ENCODE assay signal across 9 cellular contexts in genomic region chr14:54489731-54490447, GRCh38. TPM values are rescaled to one million over a fixed set of nuclear protein-coding genes. Genes with fewer than 3 reads are reported as not detected.
DNase-seq lines count a peak whose midpoint lies in the region; ATAC-seq, FAIRE-seq and TF ChIP-seq lines count a peak whose summit lies in the region.
"Had no signal": no experiment of that assay in that cellular context is flagged by ENCODE, and none has a peak within 500 bp of the region (broad histone marks: within the 10 kb centered on the region; RNA-seq: fewer than 3 reads in every experiment).

No MANE protein-coding gene starts in this region.

- H3K36me3 ChIP-seq in keratinocyte (ENCODE audit: control insufficient read depth in 2 of 2, extremely low read depth in 1 of 2, insufficient read depth in 2 of 2, low read length in 2 of 2) (no peaks in the 10 kb centered on the region), testis (ENCODE audit: low read depth, missing control alignments) (no peaks in the 10 kb centered on the region)

- TF ChIP-seq CTCF in keratinocyte (optimal IDR thresholded peaks at IDR 0.05 in 1 of 3, IDR thresholded peaks at IDR 0.05 in 1 of 3, conservative IDR thresholded peaks at IDR 0.05 in 1 of 3; ENCODE audit: extremely low read depth in 1 of 3, insufficient read depth in 2 of 3, low read length in 3 of 3) (no peak), testis (IDR thresholded peaks at IDR 0.05) (no peak)

- H3K4me1 Mint-ChIP-seq in activated CD8-positive, alpha-beta memory T cell treated with anti-CD3 and anti-CD28 coated beads, Interleukin-2, amount 10 ng/mL, durations not matched to agents 7 days and 5 days = peaks cover 43% of the 10 kb centered on the region
- peaks cover 43% of the 10 kb centered on the region for H3K4me1 Mint-ChIP-seq in activated CD8-positive, alpha-beta T cell treated with anti-CD3 and anti-CD28 coated beads, Interleukin-2, amount 10 ng/mL, durations not matched to agents 7 days and 5 days (ENCODE audit: low read depth)

- H3K9me3 Mint-ChIP-seq in activated CD8-positive, alpha-beta memory T cell treated with anti-CD3 and anti-CD28 coated beads, Interleukin-2, amount 10 ng/mL, durations not matched to agents 7 days and 5 days (ENCODE audit: low read depth) = no peaks in the 10 kb centered on the region
- no peaks in the 10 kb centered on the region for H3K9me3 Mint-ChIP-seq in activated CD8-positive, alpha-beta T cell treated with anti-CD3 and anti-CD28 coated beads, Interleukin-2, amount 10 ng/mL, durations not matched to agents 7 days and 5 days (ENCODE audit: insufficient read depth)

- no peaks in the 10 kb centered on the region for H3K27me3 Mint-ChIP-seq in activated CD8-positive, alpha-beta memory T cell treated with anti-CD3 and anti-CD28 coated beads, Interleukin-2, amount 10 ng/mL, durations not matched to agents 7 days and 5 days
- no peaks in the 10 kb centered on the region for H3K27me3 Mint-ChIP-seq in activated CD8-positive, alpha-beta T cell treated with anti-CD3 and anti-CD28 coated beads, Interleukin-2, amount 10 ng/mL, durations not matched to agents 7 days and 5 days (ENCODE audit: low read depth)

- H3K9ac ChIP-seq in keratinocyte (ENCODE audit: control insufficient read depth, extremely low read depth, insufficient read depth, low read length) = peak overlapping the region; percentile 97

- dilution Hi-C loops in keratinocyte (cut with MboI; ENCODE audit: extremely low pct_ligation_motif_present, low sequenced_read_pairs) = no loop called here

- FAIRE-seq in keratinocyte (lab: Jason Lieb, UNC) = no peak

- peak overlapping the region; percentile 82 for H2AFZ ChIP-seq in keratinocyte (ENCODE audit: control insufficient read depth, low read length)

- peak overlapping the region in 2 of 3 experiments; percentile 46 to 65 for H3K4me3 ChIP-seq in keratinocyte (ENCODE audit: control insufficient read depth in 2 of 3, extremely low read depth in 1 of 3, insufficient read depth in 2 of 3, low read depth in 1 of 3, low read length in 3 of 3)
- peak overlapping the region in 1 of 2 donors; percentile 93 for H3K4me3 ChIP-seq in testis

- no peaks in the 10 kb centered on the region for H4K20me1 ChIP-seq in keratinocyte (ENCODE audit: control insufficient read depth, extremely low read depth, insufficient read depth, low read length)

- peak overlapping the region; percentile 92 for H3K27ac Mint-ChIP-seq in activated CD8-positive, alpha-beta memory T cell treated with anti-CD3 and anti-CD28 coated beads, Interleukin-2, amount 10 ng/mL, durations not matched to agents 7 days and 5 days
- H3K27ac Mint-ChIP-seq in activated CD8-positive, alpha-beta T cell treated with anti-CD3 and anti-CD28 coated beads, Interleukin-2, amount 10 ng/mL, durations not matched to agents 7 days and 5 days = peak overlapping the region; percentile 87

- peaks cover 6% of the 10 kb centered on the region for H3K36me3 Mint-ChIP-seq in activated CD8-positive, alpha-beta memory T cell treated with anti-CD3 and anti-CD28 coated beads, Interleukin-2, amount 10 ng/mL, durations not matched to agents 7 days and 5 days
- peaks cover 16% of the 10 kb centered on the region for H3K36me3 Mint-ChIP-seq in activated CD8-positive, alpha-beta T cell treated with anti-CD3 and anti-CD28 coated beads, Interleukin-2, amount 10 ng/mL, durations not matched to agents 7 days and 5 days (ENCODE audit: low read depth)

- no peaks in the 10 kb centered on the region for H3K27me3 ChIP-seq in keratinocyte (ENCODE audit: control insufficient read depth, extremely low read depth, insufficient read depth, low read length)
- no peaks in the 10 kb centered on the region for H3K27me3 ChIP-seq in testis

- TF ChIP-seq POLR2A in testis (IDR thresholded peaks at IDR 0.05) = no peak

- H3K79me2 ChIP-seq in keratinocyte (ENCODE audit: control insufficient read depth, insufficient read depth, low read length) = peaks cover 34% of the 10 kb centered on the region

- CTCF ChIA-PET in activated CD8-positive, alpha-beta memory T cell treated with anti-CD3 and anti-CD28 coated beads, Interleukin-2, amount 10 ng/mL, durations not matched to agents 7 days and 5 days (lab: Charles Lee) = interaction anchor here (1.0 to 1.9 kb wide), 5 partner anchors 13 to 284 kb away, joined by 3 to 8 read pairs (median 4); partner anchors contain the start of gene CGRRF1
- CTCF ChIA-PET in activated CD8-positive, alpha-beta T cell treated with anti-CD3 and anti-CD28 coated beads, Interleukin-2, amount 10 ng/mL, durations not matched to agents 7 days and 5 days (lab: Charles Lee) = interaction anchor here (0.7 to 1.6 kb wide), 3 partner anchors 18 to 93 kb away, joined by 3 to 5 read pairs (median 3); partner anchors contain the start of genes CDKN3 and CGRRF1

- H3K27ac ChIP-seq in keratinocyte (ENCODE audit: control insufficient read depth, insufficient read depth, low read length) (no peak overlapping the region), testis (peak overlapping the region; percentile 47 to 94)

- WGBS in testis, 2 donors = 82 to 83% methylated on average over 4 of the region's 4 CpGs

- no peaks in the 10 kb centered on the region for H3K9me1 ChIP-seq in keratinocyte (ENCODE audit: control insufficient read depth, extremely low read depth, insufficient read depth, low read length)

- DNase-seq in activated CD8-positive, alpha-beta memory T cell treated with anti-CD3 and anti-CD28 coated beads, Interleukin-2, amount 10 ng/mL, durations not matched to agents 7 days and 5 days = no peak
- no peak for DNase-seq in activated CD8-positive, alpha-beta memory T cell treated with anti-CD3 and anti-CD28 coated beads, Interleukin-2, amount 50 U/mL, for 48 hours
- DNase-seq in activated CD8-positive, alpha-beta T cell treated with anti-CD3 and anti-CD28 coated beads, Interleukin-2, amount 10 ng/mL, durations not matched to agents 7 days and 5 days = no peak
- no peak for DNase-seq in keratinocyte (ENCODE audit: low read depth, low spot score)
- DNase-seq in testis = no peak
- DNase-seq in NCI-H1105 (lab: John Stamatoyannopoulos, UW) = no peak
- no peak for DNase-seq in NCI-H510A (lab: John Stamatoyannopoulos, UW)
- no peak for DNase-seq in iPS-NIHi11 (ENCODE audit: low spot score)
- DNase-seq: AML-193 had no signal

- no peaks in the 10 kb centered on the region for H3K9me3 ChIP-seq in keratinocyte (ENCODE audit: control insufficient read depth, low read depth, low read length)
- no peaks in the 10 kb centered on the region for H3K9me3 ChIP-seq in testis

- no peak for ATAC-seq in activated CD8-positive, alpha-beta memory T cell treated with anti-CD3 and anti-CD28 coated beads, Interleukin-2, amount 10 ng/mL, durations not matched to agents 7 days and 5 days
- no peak for ATAC-seq in activated CD8-positive, alpha-beta T cell treated with anti-CD3 and anti-CD28 coated beads, Interleukin-2, amount 10 ng/mL, durations not matched to agents 7 days and 5 days

- peak overlapping the region; percentile 95 for H3K4me2 ChIP-seq in keratinocyte (ENCODE audit: control insufficient read depth, extremely low read depth, insufficient read depth, low read depth, low read length)

- intact Hi-C loops in testis (cut with DNase I; ENCODE audit: low total_unique reads) = no loop called here

- POLR2A ChIA-PET in activated CD8-positive, alpha-beta T cell treated with anti-CD3 and anti-CD28 coated beads, Interleukin-2, amount 10 ng/mL, durations not matched to agents 7 days and 5 days (lab: Charles Lee) = interaction anchor here (0.6 to 3.1 kb wide), 6 partner anchors 19 to 496 kb away, joined by 3 to 18 read pairs (median 3); partner anchors contain the start of gene CGRRF1

- H3K4me3 Mint-ChIP-seq in activated CD8-positive, alpha-beta memory T cell treated with anti-CD3 and anti-CD28 coated beads, Interleukin-2, amount 10 ng/mL, durations not matched to agents 7 days and 5 days = peak overlapping the region; percentile 80
- peak overlapping the region; percentile 81 for H3K4me3 Mint-ChIP-seq in activated CD8-positive, alpha-beta T cell treated with anti-CD3 and anti-CD28 coated beads, Interleukin-2, amount 10 ng/mL, durations not matched to agents 7 days and 5 days

- H3K4me1 ChIP-seq in keratinocyte (ENCODE audit: control insufficient read depth, extremely low read depth, insufficient read depth, low read length) (peaks cover 22% of the 10 kb centered on the region), testis (peaks cover 27% of the 10 kb centered on the region)

RNA-seq across cellular contexts. Expression of gene GMFB, which starts 1.1 kb away (rescaled TPM):
- total RNA-seq in activated CD8-positive, alpha-beta memory T cell treated with anti-CD3 and anti-CD28 coated beads, Interleukin-2, amount 10 ng/mL, durations not matched to agents 7 days and 5 days = 10 to 100 TPM; 29.7 to 31.2 TPM
- 10 to 100 TPM; 28.1 to 34.1 TPM for total RNA-seq in activated CD8-positive, alpha-beta T cell treated with anti-CD3 and anti-CD28 coated beads, Interleukin-2, amount 10 ng/mL, durations not matched to agents 7 days and 5 days
- polyA plus RNA-seq in keratinocyte = 21.6 to 50.5 TPM (median 27.3 TPM) in 3 replicates
- polyA plus RNA-seq in keratinocyte (2011; ENCODE audit: low read depth) = 46.4 TPM
- polyA plus RNA-seq in keratinocyte (2011; cell fraction: cytosol; rRNA removed) = 21.0 and 39.3 TPM in 2 replicates
- 15.4 and 23.2 TPM in 2 replicates for polyA plus RNA-seq in keratinocyte (2011; cell fraction: nucleus; rRNA removed)
- 20.8 and 39.9 TPM in 2 replicates for polyA plus RNA-seq in keratinocyte (2012; ENCODE audit: low replicate concordance)
- 4.4 to 33.0 TPM (median 15.3 TPM) in 3 replicates for polyA minus RNA-seq in keratinocyte
- polyA minus RNA-seq in keratinocyte (2011; cell fraction: cytosol; rRNA and poly(A)+ RNA removed) = 12.1 TPM
- 9.2 and 18.3 TPM in 2 replicates for polyA minus RNA-seq in keratinocyte (2011; cell fraction: nucleus; rRNA and poly(A)+ RNA removed)
- total RNA-seq in testis = 10 to 100 TPM; 32.3 to 43.6 TPM
- polyA plus RNA-seq in testis (ENCODE audit: insufficient read depth, low read depth, low replicate concordance) = 19.5 TPM

RNA-seq across cellular contexts. Expression of gene CGRRF1, which starts 19.8 kb away (rescaled TPM):
- total RNA-seq in activated CD8-positive, alpha-beta memory T cell treated with anti-CD3 and anti-CD28 coated beads, Interleukin-2, amount 10 ng/mL, durations not matched to agents 7 days and 5 days = 10 to 100 TPM in 1 of 2 experiments, 1 to 10 TPM in 1; 10.0 to 10.7 TPM
- total RNA-seq in activated CD8-positive, alpha-beta T cell treated with anti-CD3 and anti-CD28 coated beads, Interleukin-2, amount 10 ng/mL, durations not matched to agents 7 days and 5 days = 10 to 100 TPM; 13.6 to 13.7 TPM
- polyA plus RNA-seq in keratinocyte (10.9 to 19.5 TPM (median 17.0 TPM) in 3 replicates), testis (ENCODE audit: insufficient read depth, low read depth, low replicate concordance) (79.6 TPM)
- polyA plus RNA-seq in keratinocyte (2011; ENCODE audit: low read depth) = 9.3 TPM
- polyA plus RNA-seq in keratinocyte (2011; cell fraction: cytosol; rRNA removed) = 9.6 and 22.3 TPM in 2 replicates
- 11.9 and 13.3 TPM in 2 replicates for polyA plus RNA-seq in keratinocyte (2011; cell fraction: nucleus; rRNA removed)
- polyA plus RNA-seq in keratinocyte (2012; ENCODE audit: low replicate concordance) = 14.1 and 14.7 TPM in 2 replicates
- 0.82 to 6.6 TPM (median 5.8 TPM) in 3 replicates for polyA minus RNA-seq in keratinocyte
- polyA minus RNA-seq in keratinocyte (2011; cell fraction: cytosol; rRNA and poly(A)+ RNA removed) = 5.9 TPM
- polyA minus RNA-seq in keratinocyte (2011; cell fraction: nucleus; rRNA and poly(A)+ RNA removed) = 3.8 and 4.1 TPM in 2 replicates
- 10 to 100 TPM; 29.4 to 31.4 TPM for total RNA-seq in testis

RNA-seq across cellular contexts. Expression of gene CNIH1, which starts 48.7 kb away (rescaled TPM):
- total RNA-seq in activated CD8-positive, alpha-beta memory T cell treated with anti-CD3 and anti-CD28 coated beads, Interleukin-2, amount 10 ng/mL, durations not matched to agents 7 days and 5 days = 10 to 100 TPM; 39.8 to 61.9 TPM
- total RNA-seq in activated CD8-positive, alpha-beta T cell treated with anti-CD3 and anti-CD28 coated beads, Interleukin-2, amount 10 ng/mL, durations not matched to agents 7 days and 5 days = 10 to 100 TPM; 60.5 to 65.1 TPM
- polyA plus RNA-seq in keratinocyte (220 to 322 TPM (median 314 TPM) in 3 replicates), testis (ENCODE audit: insufficient read depth, low read depth, low replicate concordance) (121 TPM)
- polyA plus RNA-seq in keratinocyte (2011; ENCODE audit: low read depth) = 232 TPM
- 185 and 284 TPM in 2 replicates for polyA plus RNA-seq in keratinocyte (2011; cell fraction: cytosol; rRNA removed)
- polyA plus RNA-seq in keratinocyte (2011; cell fraction: nucleus; rRNA removed) = 124 and 150 TPM in 2 replicates
- polyA plus RNA-seq in keratinocyte (2012; ENCODE audit: low replicate concordance) = 135 and 160 TPM in 2 replicates
- 161 to 241 TPM (median 212 TPM) in 3 replicates for polyA minus RNA-seq in keratinocyte
- 129 TPM for polyA minus RNA-seq in keratinocyte (2011; cell fraction: cytosol; rRNA and poly(A)+ RNA removed)
- polyA minus RNA-seq in keratinocyte (2011; cell fraction: nucleus; rRNA and poly(A)+ RNA removed) = 51.6 and 76.4 TPM in 2 replicates
- 100 to 1,000 TPM in 1 of 2 donors, 10 to 100 TPM in 1; 44.2 to 157 TPM for total RNA-seq in testis
